Comparison of ENCODE assay signal across 18 cellular contexts in genomic region chr5:135850231-135850630, GRCh38. TPM values are rescaled to one million over a fixed set of nuclear protein-coding genes. Genes with fewer than 3 reads are reported as not detected.
A peak's percentile ranks its signal among the peaks of the same experiment; 100 is the strongest.
DNase-seq lines count a peak whose midpoint lies in the region; ATAC-seq, FAIRE-seq and TF ChIP-seq lines count a peak whose summit lies in the region.
"Had no signal": no experiment of that assay in that cellular context is flagged by ENCODE, and none has a peak within 500 bp of the region (broad histone marks: within the 10 kb centered on the region; RNA-seq: fewer than 3 reads in every experiment).

No MANE protein-coding gene starts in this region.

- POLR2A ChIA-PET in OCI-LY7 (lab: Charles Lee), result no interaction called here

- TF ChIP-seq CTCF in natural killer cell (IDR thresholded peaks at IDR 0.05) (no peak), upper lobe of right lung (IDR thresholded peaks at IDR 0.05) (no peak), OCI-LY7 (conservative IDR thresholded peaks at IDR 0.05; ENCODE audit: low read length) (no peak)

- no TSS peak for BruUV-seq in OCI-LY7 (replicated peaks; lab: Mats Ljungman, UMichigan)

- no peak overlapping the region for H3K4me2 ChIP-seq in OCI-LY7 (ENCODE audit: low read length)
- H3K4me2 ChIP-seq: BLaER1 treated with 17β-estradiol and CSF1 and Interleukin-3, amounts not matched to agents 10 nM and 100 nM had no signal

- peaks cover 7 to 8% of the 10 kb centered on the region in 2 donors for H3K27me3 Mint-ChIP-seq in natural killer cell treated with Interleukin-12 subunit alpha and Interleukin-12 subunit beta and Interleukin-15 and Interleukin-18, amount 100 ng/mL, for 72 hours
- peaks cover 0 to 10% of the 10 kb centered on the region in 2 donors for H3K27me3 Mint-ChIP-seq in natural killer cell (ENCODE audit: low read depth in 2 of 2)

- FAIRE-seq in GM19239 (lab: Jason Lieb, UNC), result no peak
- FAIRE-seq: G401.6, GM12891 had no signal

- H3K4me3 ChIP-seq in upper lobe of right lung (no peak overlapping the region), OCI-LY7 (ENCODE audit: low read depth, low read length, poor library complexity, severe bottlenecking) (no peak overlapping the region)
- H3K4me3 ChIP-seq: BLaER1 treated with 17β-estradiol and CSF1 and Interleukin-3, amounts not matched to agents 10 nM and 100 nM had no signal

- peak; percentile 11 to 38 for ATAC-seq in natural killer cell treated with Interleukin-12 subunit alpha and Interleukin-12 subunit beta and Interleukin-15 and Interleukin-18, amount 100 ng/mL, for 72 hours
- ATAC-seq in natural killer cell (no peak), upper lobe of right lung (peak; percentile 14)
- peak; percentile 27 for ATAC-seq in stimulated activated effector memory CD8-positive, alpha-beta T cell treated with anti-CD3 and anti-CD28 coated beads, Interleukin-12 subunit alpha, Interleukin-12 subunit beta, amount 100 ng/mL, for 72 hours

- H3K36me3 ChIP-seq in upper lobe of right lung, result no peaks in the 10 kb centered on the region
- H3K36me3 ChIP-seq in OCI-LY7 (ENCODE audit: insufficient read depth, low read length), result no peaks in the 10 kb centered on the region
- H3K36me3 ChIP-seq: BLaER1 treated with 17β-estradiol and CSF1 and Interleukin-3, amounts not matched to agents 10 nM and 100 nM had no signal

- H3K9me3 ChIP-seq in upper lobe of right lung, result no peaks in the 10 kb centered on the region
- H3K9me3 ChIP-seq in OCI-LY7 (ENCODE audit: low read length), result no peaks in the 10 kb centered on the region

- no peaks in the 10 kb centered on the region for H3K9me2 ChIP-seq in OCI-LY7 (ENCODE audit: insufficient read depth, low read length)

- no peaks in the 10 kb centered on the region for H3K4me1 ChIP-seq in upper lobe of right lung
- H3K4me1 ChIP-seq in OCI-LY7 (ENCODE audit: insufficient read depth, low read length, poor library complexity, severe bottlenecking), result no peaks in the 10 kb centered on the region
- H3K4me1 ChIP-seq: BLaER1 treated with 17β-estradiol and CSF1 and Interleukin-3, amounts not matched to agents 10 nM and 100 nM had no signal

- no peaks in the 10 kb centered on the region for H3K4me1 Mint-ChIP-seq in natural killer cell treated with Interleukin-12 subunit alpha and Interleukin-12 subunit beta and Interleukin-15 and Interleukin-18, amount 100 ng/mL, for 72 hours (ENCODE audit: low read depth in 2 of 2)
- H3K4me1 Mint-ChIP-seq in natural killer cell, result no peaks in the 10 kb centered on the region
- no peaks in the 10 kb centered on the region for H3K4me1 Mint-ChIP-seq in stimulated activated effector memory CD8-positive, alpha-beta T cell treated with anti-CD3 and anti-CD28 coated beads, Interleukin-12 subunit alpha, Interleukin-12 subunit beta, amount 100 ng/mL, for 72 hours
- H3K4me1 Mint-ChIP-seq: H9 had no signal

- H3K9me3 Mint-ChIP-seq in natural killer cell treated with Interleukin-12 subunit alpha and Interleukin-12 subunit beta and Interleukin-15 and Interleukin-18, amount 100 ng/mL, for 72 hours, result no peaks in the 10 kb centered on the region
- H3K9me3 Mint-ChIP-seq in natural killer cell, result no peaks in the 10 kb centered on the region
- no peaks in the 10 kb centered on the region for H3K9me3 Mint-ChIP-seq in stimulated activated effector memory CD8-positive, alpha-beta T cell treated with anti-CD3 and anti-CD28 coated beads, Interleukin-12 subunit alpha, Interleukin-12 subunit beta, amount 100 ng/mL, for 72 hours
- H3K9me3 Mint-ChIP-seq: CD4-positive, alpha-beta T cell had no signal

- H3K27ac ChIP-seq in upper lobe of right lung (no peak overlapping the region), OCI-LY7 (ENCODE audit: low read depth, low read length, poor library complexity, severe bottlenecking) (no peak overlapping the region)
- H3K27ac ChIP-seq: BLaER1 treated with 17β-estradiol and CSF1 and Interleukin-3, amounts not matched to agents 10 nM and 100 nM had no signal

- CTCF ChIA-PET in OCI-LY7 (lab: Charles Lee; ENCODE audit: unreplicated experiment), result no interaction called here

- intact Hi-C loops in natural killer cell (cut with micrococcal nuclease), result no loop called here
- intact Hi-C loops in upper lobe of right lung (cut with DNase I), result no loop called here
- intact Hi-C loops in OCI-LY7 (cut with micrococcal nuclease; ENCODE audit: unreplicated experiment), result no loop called here

- no peaks in the 10 kb centered on the region for H3K79me2 ChIP-seq in OCI-LY7 (ENCODE audit: insufficient read depth, low read depth, low read length)

- H4K20me1 ChIP-seq in OCI-LY7 (ENCODE audit: insufficient read depth, low read length), result no peaks in the 10 kb centered on the region
- H4K20me1 ChIP-seq: BLaER1 treated with 17β-estradiol and CSF1 and Interleukin-3, amounts not matched to agents 10 nM and 100 nM had no signal

- H3K36me3 Mint-ChIP-seq in natural killer cell treated with Interleukin-12 subunit alpha and Interleukin-12 subunit beta and Interleukin-15 and Interleukin-18, amount 100 ng/mL, for 72 hours, result no peaks in the 10 kb centered on the region
- no peaks in the 10 kb centered on the region for H3K36me3 Mint-ChIP-seq in natural killer cell
- no peaks in the 10 kb centered on the region for H3K36me3 Mint-ChIP-seq in stimulated activated effector memory CD8-positive, alpha-beta T cell treated with anti-CD3 and anti-CD28 coated beads, Interleukin-12 subunit alpha, Interleukin-12 subunit beta, amount 100 ng/mL, for 72 hours

- no peak overlapping the region for H3K27ac Mint-ChIP-seq in natural killer cell treated with Interleukin-12 subunit alpha and Interleukin-12 subunit beta and Interleukin-15 and Interleukin-18, amount 100 ng/mL, for 72 hours
- no peak overlapping the region for H3K27ac Mint-ChIP-seq in natural killer cell
- no peak overlapping the region for H3K27ac Mint-ChIP-seq in stimulated activated effector memory CD8-positive, alpha-beta T cell treated with anti-CD3 and anti-CD28 coated beads, Interleukin-12 subunit alpha, Interleukin-12 subunit beta, amount 100 ng/mL, for 72 hours
- H3K27ac Mint-ChIP-seq: CD4-positive, alpha-beta T cell; H9 had no signal

- no peak for DNase-seq in natural killer cell treated with Interleukin-12 subunit alpha and Interleukin-12 subunit beta and Interleukin-15 and Interleukin-18, amount 100 ng/mL, for 72 hours (ENCODE audit: low spot score)
- no peak for DNase-seq in natural killer cell
- DNase-seq in islet precursor cell, result peak; percentile 32
- no peak for DNase-seq in stimulated activated effector memory CD8-positive, alpha-beta T cell treated with anti-CD3 and anti-CD28 coated beads, Interleukin-12 subunit alpha, Interleukin-12 subunit beta, amount 100 ng/mL, for 72 hours (ENCODE audit: low spot score in 2 of 2)
- DNase-seq in upper lobe of right lung, result no peak
- DNase-seq in SW480 (ENCODE audit: low spot score), result no peak
- DNase-seq in OCI-LY7 (ENCODE audit: low spot score), result no peak
- DNase-seq in GM19239 (ENCODE audit: insufficient read length, low spot score), result no peak
- DNase-seq: 8988T; CD4-positive, alpha-beta T cell; DMS153; DMS79 treated with DMSO at 0.1 percent for 48 hours; EL; GOT3; H9 had no signal

- H3K27me3 ChIP-seq in upper lobe of right lung, result no peaks in the 10 kb centered on the region
- H3K27me3 ChIP-seq: BLaER1 treated with 17β-estradiol and CSF1 and Interleukin-3, amounts not matched to agents 10 nM and 100 nM had no signal

- H3K4me3 Mint-ChIP-seq in natural killer cell treated with Interleukin-12 subunit alpha and Interleukin-12 subunit beta and Interleukin-15 and Interleukin-18, amount 100 ng/mL, for 72 hours, result no peak overlapping the region
- H3K4me3 Mint-ChIP-seq in natural killer cell, result no peak overlapping the region
- H3K4me3 Mint-ChIP-seq in stimulated activated effector memory CD8-positive, alpha-beta T cell treated with anti-CD3 and anti-CD28 coated beads, Interleukin-12 subunit alpha, Interleukin-12 subunit beta, amount 100 ng/mL, for 72 hours, result no peak overlapping the region
- H3K4me3 Mint-ChIP-seq: CD4-positive, alpha-beta T cell; H9 had no signal

- no peak overlapping the region for H2AFZ ChIP-seq in OCI-LY7 (ENCODE audit: low read length)

RNA-seq across cellular contexts. Expression of gene SLC25A48, which starts 15.8 kb away (rescaled TPM):
- not detected for total RNA-seq in natural killer cell treated with Interleukin-12 subunit alpha and Interleukin-12 subunit beta and Interleukin-15 and Interleukin-18, amount 100 ng/mL, for 72 hours
- not detected for total RNA-seq in natural killer cell
- not detected for total RNA-seq in upper lobe of right lung
- total RNA-seq in OCI-LY7 (2014; rRNA removed; shearing (Covaris generic)), result not detected in 2 replicates
- not detected in 2 replicates for total RNA-seq in OCI-LY7 (2022)
- total RNA-seq: CD4-positive, alpha-beta T cell had no signal

RNA-seq across cellular contexts. Expression of gene IL9, which starts 45.4 kb away (rescaled TPM):
- total RNA-seq in natural killer cell treated with Interleukin-12 subunit alpha and Interleukin-12 subunit beta and Interleukin-15 and Interleukin-18, amount 100 ng/mL, for 72 hours, result 1 to 10 TPM in 1 of 2 donors, under 1 TPM in 1; 0.52 to 3.0 TPM
- total RNA-seq in natural killer cell, result not detected
- total RNA-seq in upper lobe of right lung, result not detected
- not detected in 2 replicates for total RNA-seq in OCI-LY7 (2014; rRNA removed; shearing (Covaris generic))
- not detected in 2 replicates for total RNA-seq in OCI-LY7 (2022)
- total RNA-seq: CD4-positive, alpha-beta T cell; H9 had no signal

Comparison
In these comparisons a context has a peak if more than half of its experiments do, and no peak if none do; other contexts are left out.
1. ATAC-seq: peak in natural killer cell treated with Interleukin-12 subunit alpha and Interleukin-12 subunit beta and Interleukin-15 and Interleukin-18, amount 100 ng/mL, for 72 hours (2 of 2), stimulated activated effector memory CD8-positive, alpha-beta T cell treated with anti-CD3 and anti-CD28 coated beads, Interleukin-12 subunit alpha, Interleukin-12 subunit beta, amount 100 ng/mL, for 72 hours (single experiment) and upper lobe of right lung (single experiment); none in natural killer cell (0 of 3).